In the genomic region with DNA sequence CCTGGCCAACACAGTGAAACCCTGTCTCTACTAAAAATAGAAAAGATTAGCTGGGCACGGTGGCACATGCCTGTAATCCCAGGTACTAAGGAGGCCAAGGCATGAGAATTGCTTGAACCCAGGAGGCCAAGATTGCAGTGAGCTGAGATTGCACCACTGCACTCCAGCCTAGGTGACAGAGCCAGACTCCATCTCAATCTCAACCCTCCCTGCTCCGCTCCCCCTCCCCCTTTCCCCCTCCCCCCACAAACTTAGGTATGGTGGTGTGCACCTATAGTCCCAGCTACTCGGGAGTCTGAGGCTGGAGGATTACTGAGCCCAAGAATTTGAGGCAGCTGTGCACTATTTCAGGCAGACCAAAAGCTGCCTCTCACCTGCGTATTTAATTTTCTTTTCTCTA, we compare ENCODE assay signal across 29 cellular contexts. TPM values are rescaled to one million over a fixed set of nuclear protein-coding genes. Genes with fewer than 3 reads are reported as not detected.
"Had no signal": no experiment of that assay in that cellular context is flagged by ENCODE, and none has a peak within 500 bp of the region (broad histone marks: within the 10 kb centered on the region; RNA-seq: fewer than 3 reads in every experiment).

No MANE protein-coding gene starts in this region.

- H3K4me1 Mint-ChIP-seq: activated CD4-positive, alpha-beta memory T cell treated with anti-CD3 and anti-CD28 coated beads, Interleukin-2, amount 10 ng/mL, durations not matched to agents 7 days and 5 days; activated CD4-positive, alpha-beta T cell treated with anti-CD3 and anti-CD28 coated beads, Interleukin-2, amount 10 ng/mL, durations not matched to agents 7 days and 5 days; activated T-helper 17 cell treated with anti-CD3 and anti-CD28 coated beads, Interleukin-2, amount 50 U/mL, for 72 hours; central memory CD8-positive, alpha-beta T cell; T-cell had no signal

- H3K4me3 Mint-ChIP-seq: activated CD4-positive, alpha-beta memory T cell treated with anti-CD3 and anti-CD28 coated beads, Interleukin-2, amount 10 ng/mL, durations not matched to agents 7 days and 5 days; activated CD4-positive, alpha-beta T cell treated with anti-CD3 and anti-CD28 coated beads, Interleukin-2, amount 10 ng/mL, durations not matched to agents 7 days and 5 days; activated naive CD4-positive, alpha-beta T cell treated with anti-CD3 and anti-CD28 coated beads for 36 hours; activated naive CD8-positive, alpha-beta T cell; activated T-helper 17 cell treated with anti-CD3 and anti-CD28 coated beads, Interleukin-2, amount 50 U/mL, for 72 hours; brain; central memory CD8-positive, alpha-beta T cell; T-cell had no signal

- H3K4me3 ChIP-seq: MG63, SK-N-MC had no signal

- H3K9me3 Mint-ChIP-seq: activated CD4-positive, alpha-beta memory T cell treated with anti-CD3 and anti-CD28 coated beads, Interleukin-2, amount 10 ng/mL, durations not matched to agents 7 days and 5 days; activated CD4-positive, alpha-beta T cell treated with anti-CD3 and anti-CD28 coated beads, Interleukin-2, amount 10 ng/mL, durations not matched to agents 7 days and 5 days; activated naive CD4-positive, alpha-beta T cell treated with anti-CD3 and anti-CD28 coated beads for 36 hours; activated T-helper 17 cell treated with anti-CD3 and anti-CD28 coated beads, Interleukin-2, amount 50 U/mL, for 72 hours; central memory CD8-positive, alpha-beta T cell; T-cell had no signal

- FAIRE-seq: astrocyte, TTC549 had no signal

- H3K27ac Mint-ChIP-seq: activated CD4-positive, alpha-beta memory T cell treated with anti-CD3 and anti-CD28 coated beads, Interleukin-2, amount 10 ng/mL, durations not matched to agents 7 days and 5 days; activated CD4-positive, alpha-beta T cell treated with anti-CD3 and anti-CD28 coated beads, Interleukin-2, amount 10 ng/mL, durations not matched to agents 7 days and 5 days; activated naive CD4-positive, alpha-beta T cell treated with anti-CD3 and anti-CD28 coated beads for 36 hours; activated naive CD8-positive, alpha-beta T cell; activated T-helper 17 cell treated with anti-CD3 and anti-CD28 coated beads, Interleukin-2, amount 50 U/mL, for 72 hours; T-cell had no signal

- DNase-seq: activated CD4-positive, alpha-beta memory T cell treated with anti-CD3 and anti-CD28 coated beads, Interleukin-2, amount 10 ng/mL, durations not matched to agents 7 days and 5 days; activated CD4-positive, alpha-beta T cell treated with anti-CD3 and anti-CD28 coated beads, Interleukin-2, amount 10 ng/mL, durations not matched to agents 7 days and 5 days; activated CD4-positive, CD25-positive, alpha-beta regulatory T cell; activated gamma-delta T cell; activated naive CD4-positive, alpha-beta T cell treated with anti-CD3 and anti-CD28 coated beads for 36 hours; activated T-cell treated with anti-CD3 and anti-CD28 coated beads for 4 hours; activated T-cell treated with anti-CD3 and anti-CD28 coated beads, Interleukin-2, amount 50 U/mL, for 48 hours; amygdala; MG63; MV-4-11; NCI-H1694; NCI-H2107; NCI-H526 treated with DMSO at 0.1 percent for 48 hours; NK-92 treated with Interleukin-12 subunit alpha and Interleukin-12 subunit beta, amount 100 ng/mL, for 24 hours; OCI-M1; RPMI8226; T-cell; T-helper 2 cell; T1000 had no signal

- ATAC-seq: activated T-helper 17 cell treated with anti-CD3 and anti-CD28 coated beads, Interleukin-2, amount 50 U/mL, for 72 hours; Panc1; Right ventricle myocardium inferior; T-cell had no signal

- H3K27ac ChIP-seq: SK-N-MC had no signal

- H3K36me3 Mint-ChIP-seq: activated naive CD8-positive, alpha-beta T cell; T-cell had no signal

- H3K27me3 ChIP-seq: MG63 had no signal

RNA-seq across cellular contexts. Expression of a gene that starts 21.6 kb away (rescaled TPM):
- total RNA-seq: activated CD4-positive, alpha-beta memory T cell treated with anti-CD3 and anti-CD28 coated beads, Interleukin-2, amount 10 ng/mL, durations not matched to agents 7 days and 5 days; activated CD4-positive, alpha-beta T cell treated with anti-CD3 and anti-CD28 coated beads, Interleukin-2, amount 10 ng/mL, durations not matched to agents 7 days and 5 days; activated CD8-positive, alpha-beta memory T cell treated with anti-CD3 and anti-CD28 coated beads for 36 hours; activated naive CD4-positive, alpha-beta T cell treated with anti-CD3 and anti-CD28 coated beads for 36 hours; activated T-helper 17 cell treated with anti-CD3 and anti-CD28 coated beads, Interleukin-2, amount 50 U/mL, for 72 hours; astrocyte; Right ventricle myocardium inferior; T-cell had no signal
